ENCODE assay signal across 21 cellular contexts in genomic region chr11:15780354-15780753, GRCh38.
DNase-seq lines count a peak whose midpoint lies in the region; ATAC-seq and TF ChIP-seq lines count a peak whose summit lies in the region.
"Had no signal": no experiment of that assay in that cellular context is flagged by ENCODE, and none has a peak within 500 bp of the region (broad histone marks: within the 10 kb centered on the region; RNA-seq: fewer than 3 reads in every experiment).

No MANE protein-coding gene starts in this region.

- 77 to 80% methylated on average over 4 of the region's 4 CpGs for WGBS in heart right ventricle, 2 donors

- H3K27me3 ChIP-seq in heart right ventricle (peaks cover 0 to 3% (median 0%) of the 10 kb centered on the region in 7 donors), left lung (no peaks in the 10 kb centered on the region)
- H3K27me3 ChIP-seq: BE2C had no signal

- DNase-seq in Right ventricle myocardium superior, result no peak
- DNase-seq in cardiac septum (ENCODE audit: low spot score), result no peak
- DNase-seq in heart right ventricle, result no peak
- no peak for DNase-seq in left lung
- DNase-seq in NK-92 treated with Interleukin-12 subunit alpha and Interleukin-12 subunit beta, amount 100 ng/mL, for 24 hours (lab: John Stamatoyannopoulos, UW), result no peak
- no peak for DNase-seq in T-helper 1 cell
- DNase-seq in T-helper 9 cell, result no peak
- DNase-seq: 8988T; ACHN; AML-193; BE2C; CD4-positive, alpha-beta T cell; CD8-positive, alpha-beta memory T cell; DMS 273 treated with DMSO at 0.1 percent for 48 hours; DMS79 treated with DMSO at 0.1 percent for 48 hours; GF-D8; H9 had no signal

- H3K4me1 ChIP-seq in heart right ventricle (peaks cover 0 to 22% (median 0%) of the 10 kb centered on the region in 9 donors), left lung (no peaks in the 10 kb centered on the region)
- H3K4me1 ChIP-seq: A549, BE2C had no signal

- no peaks in the 10 kb centered on the region for H3K36me3 ChIP-seq in heart right ventricle
- no peaks in the 10 kb centered on the region for H3K36me3 ChIP-seq in left lung
- H3K36me3 ChIP-seq: BE2C; BLaER1 treated with 17β-estradiol and CSF1 and Interleukin-3, amounts not matched to agents 10 nM and 100 nM had no signal

- H3K9me3 ChIP-seq in heart right ventricle (no peaks in the 10 kb centered on the region), left lung (no peaks in the 10 kb centered on the region)
- H3K9me3 ChIP-seq: A549; BE2C; BLaER1 treated with 17β-estradiol and CSF1 and Interleukin-3, amounts not matched to agents 10 nM and 100 nM had no signal

- intact Hi-C loops in Right ventricle myocardium superior (cut with DNase I), result no loop called here
- intact Hi-C loops in cardiac septum (cut with DNase I), result no loop called here
- intact Hi-C loops in heart right ventricle (cut with DNase I), result no loop called here
- intact Hi-C loops in left lung (cut with DNase I), result no loop called here

- H3K27ac ChIP-seq in heart right ventricle (peak overlapping the region in 2 of 10 donors; percentile 8 to 41), left lung (no peak overlapping the region)
- H3K27ac ChIP-seq: A549; BLaER1 treated with 17β-estradiol and CSF1 and Interleukin-3, amounts not matched to agents 10 nM and 100 nM had no signal

- peak; percentile 68 for ATAC-seq in Right ventricle myocardium superior (ENCODE audit: poor library complexity)
- ATAC-seq in heart right ventricle, result peak in 5 of 8 donors; percentile 30 to 68 (median 39)
- ATAC-seq in left lung, result peak; percentile 12
- ATAC-seq: A549, GM23338, HCT116 had no signal

- TF ChIP-seq CTCF in heart right ventricle (IDR thresholded peaks at IDR 0.05), result no peak
- no peak for TF ChIP-seq CTCF in left lung (IDR thresholded peaks at IDR 0.05)

- no peak overlapping the region for H3K4me3 ChIP-seq in heart right ventricle
- no peak overlapping the region for H3K4me3 ChIP-seq in left lung
- H3K4me3 ChIP-seq: A549; BLaER1 treated with 17β-estradiol and CSF1 and Interleukin-3, amounts not matched to agents 10 nM and 100 nM; GM23338 had no signal

Comparison
In these comparisons a context has a peak if more than half of its experiments do, and no peak if none do; other contexts are left out.
1. ATAC-seq: peak in every context shown above with its lines; median percentile 68 in Right ventricle myocardium superior; 39 in heart right ventricle; 12 in left lung.